16 cellular contexts compared by ENCODE assay signal in genomic region chr4:13910556-13910955, GRCh38.
"Had no signal": no experiment of that assay in that cellular context is flagged by ENCODE, and none has a peak within 500 bp of the region (broad histone marks: within the 10 kb centered on the region; RNA-seq: fewer than 3 reads in every experiment).

No MANE protein-coding gene starts in this region.

- H3K4me2 ChIP-seq: smooth muscle cell had no signal

- H3K4me3 Mint-ChIP-seq: endodermal cell; naive thymus-derived CD8-positive, alpha-beta T cell had no signal

- H3K27ac Mint-ChIP-seq: endodermal cell; naive thymus-derived CD8-positive, alpha-beta T cell had no signal

- H3K4me1 Mint-ChIP-seq: endodermal cell; naive thymus-derived CD8-positive, alpha-beta T cell had no signal

- H3K27me3 ChIP-seq: cardiac muscle cell, colonic mucosa had no signal

- H3K9me3 ChIP-seq: colonic mucosa, left ventricle myocardium inferior, lower lobe of right lung had no signal

- ATAC-seq: lower lobe of right lung; naive thymus-derived CD8-positive, alpha-beta T cell; right cardiac atrium had no signal

- H3K36me3 ChIP-seq: cardiac muscle cell, colonic mucosa, left ventricle myocardium inferior, lower lobe of right lung had no signal

- H3K27ac ChIP-seq: cardiac muscle cell, colonic mucosa, left ventricle myocardium inferior, lower lobe of right lung had no signal

- H3K4me3 ChIP-seq: cardiac muscle cell, colonic mucosa, left ventricle myocardium inferior, lower lobe of right lung, smooth muscle cell had no signal

- H3K4me1 ChIP-seq: colonic mucosa, left ventricle myocardium inferior, lower lobe of right lung had no signal

- DNase-seq: colonic mucosa; dermis blood vessel endothelial cell; effector CD4-positive, alpha-beta T cell; endodermal cell; islet precursor cell; left ventricle myocardium inferior; lower lobe of right lung; mesendoderm; naive thymus-derived CD8-positive, alpha-beta T cell; posterior cingulate gyrus; right cardiac atrium; stimulated activated CD4-positive, alpha-beta T cell treated with anti-CD3 and anti-CD28 coated beads, Interleukin-2, amount 100 ng/mL, for 48 hours; stimulated activated naive CD4-positive, alpha-beta T cell treated with Interleukin-2 at 50 U/mL for 16 hours; trophoblast cell had no signal

- H3K9me3 Mint-ChIP-seq: endodermal cell; naive thymus-derived CD8-positive, alpha-beta T cell had no signal

- H3K36me3 Mint-ChIP-seq: naive thymus-derived CD8-positive, alpha-beta T cell had no signal
